ENCODE assay signal across 17 cellular contexts in the genomic region with DNA sequence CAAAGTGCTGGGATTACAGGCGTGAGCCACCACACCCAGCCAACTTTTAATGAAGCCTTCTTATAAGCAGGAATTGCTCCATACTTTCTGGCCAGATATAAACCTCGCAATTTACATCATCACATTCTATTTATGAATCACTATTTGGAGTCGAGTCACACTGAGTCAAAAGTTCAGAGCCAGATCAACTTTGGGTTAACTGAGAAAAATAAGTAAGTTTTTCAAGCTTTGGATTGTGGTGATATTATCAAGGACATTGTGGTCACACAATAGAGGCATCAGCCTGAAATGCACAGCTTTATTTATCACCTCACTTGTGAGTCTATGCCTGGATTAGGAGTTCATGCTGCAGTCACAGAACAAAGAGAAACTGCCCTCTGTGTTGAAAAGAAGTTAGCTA.
DNase-seq lines count a peak whose midpoint lies in the region; ATAC-seq, FAIRE-seq and TF ChIP-seq lines count a peak whose summit lies in the region.
"Had no signal": no experiment of that assay in that cellular context is flagged by ENCODE, and none has a peak within 500 bp of the region (broad histone marks: within the 10 kb centered on the region; RNA-seq: fewer than 3 reads in every experiment).

No MANE protein-coding gene starts in this region.

- H3K27me3 Mint-ChIP-seq in HFFc6 (ENCODE audit: insufficient read depth), result no peaks in the 10 kb centered on the region; the same call in 1 of the 2 replicates
- H3K27me3 Mint-ChIP-seq in astrocyte (ENCODE audit: low read depth, unreplicated experiment), result no peaks in the 10 kb centered on the region
- no peaks in the 10 kb centered on the region for H3K27me3 Mint-ChIP-seq in activated T-helper 17 cell treated with anti-CD3 and anti-CD28 coated beads, Interleukin-2, amount 50 U/mL, for 72 hours
- H3K27me3 Mint-ChIP-seq: activated naive CD4-positive, alpha-beta T cell treated with anti-CD3 and anti-CD28 coated beads, Interleukin-2, amount 50 U/mL, for 24 hours had no signal

- peak overlapping the region; percentile 10; the same call in 1 of the 2 replicates for H3K27ac Mint-ChIP-seq in HFFc6
- H3K27ac Mint-ChIP-seq in astrocyte (ENCODE audit: unreplicated experiment), result no peak overlapping the region
- no peak overlapping the region for H3K27ac Mint-ChIP-seq in activated T-helper 17 cell treated with anti-CD3 and anti-CD28 coated beads, Interleukin-2, amount 50 U/mL, for 72 hours
- H3K27ac Mint-ChIP-seq: activated naive CD4-positive, alpha-beta T cell treated with anti-CD3 and anti-CD28 coated beads, Interleukin-2, amount 50 U/mL, for 24 hours; T-helper 1 cell treated with Interleukin-12 subunit alpha and Interleukin-12 subunit beta and Interleukin-4 antibody, amounts not matched to agents 30 μg/mL and 1 μg/mL, for 36 hours had no signal

- H3K4me3 Mint-ChIP-seq in HFFc6 (no peak overlapping the region), astrocyte (ENCODE audit: unreplicated experiment) (no peak overlapping the region)
- no peak overlapping the region for H3K4me3 Mint-ChIP-seq in activated T-helper 17 cell treated with anti-CD3 and anti-CD28 coated beads, Interleukin-2, amount 50 U/mL, for 72 hours
- H3K4me3 Mint-ChIP-seq: activated naive CD4-positive, alpha-beta T cell treated with anti-CD3 and anti-CD28 coated beads, Interleukin-2, amount 50 U/mL, for 24 hours; T-helper 1 cell treated with Interleukin-12 subunit alpha and Interleukin-12 subunit beta and Interleukin-4 antibody, amounts not matched to agents 30 μg/mL and 1 μg/mL, for 36 hours had no signal

- H3K9me3 ChIP-seq in astrocyte (ENCODE audit: insufficient read depth, low read depth, low read length) (no peaks in the 10 kb centered on the region), heart right ventricle (no peaks in the 10 kb centered on the region)

- 81 to 91% methylated on average over 3 of the region's 3 CpGs for WGBS in heart right ventricle, 2 donors

- H3K4me1 Mint-ChIP-seq in HFFc6 (ENCODE audit: low read depth), result peaks cover 12% of the 10 kb centered on the region
- no peaks in the 10 kb centered on the region for H3K4me1 Mint-ChIP-seq in astrocyte (ENCODE audit: low read depth, unreplicated experiment)
- no peaks in the 10 kb centered on the region for H3K4me1 Mint-ChIP-seq in activated T-helper 17 cell treated with anti-CD3 and anti-CD28 coated beads, Interleukin-2, amount 50 U/mL, for 72 hours
- H3K4me1 Mint-ChIP-seq: activated naive CD4-positive, alpha-beta T cell treated with anti-CD3 and anti-CD28 coated beads, Interleukin-2, amount 50 U/mL, for 24 hours had no signal

- no peak overlapping the region for H3K9ac ChIP-seq in astrocyte (ENCODE audit: low read length)

- no peaks in the 10 kb centered on the region for H3K36me3 ChIP-seq in astrocyte (ENCODE audit: insufficient read depth, low read length)
- peaks cover 0 to 18% (median 0%) of the 10 kb centered on the region in 9 donors for H3K36me3 ChIP-seq in heart right ventricle

- H3K36me3 Mint-ChIP-seq in HFFc6 (ENCODE audit: low read depth) (peaks cover 12% of the 10 kb centered on the region), astrocyte (ENCODE audit: low read depth, unreplicated experiment) (peaks cover 3% of the 10 kb centered on the region)
- H3K36me3 Mint-ChIP-seq in activated T-helper 17 cell treated with anti-CD3 and anti-CD28 coated beads, Interleukin-2, amount 50 U/mL, for 72 hours (ENCODE audit: low read depth), result no peaks in the 10 kb centered on the region
- H3K36me3 Mint-ChIP-seq: activated naive CD4-positive, alpha-beta T cell treated with anti-CD3 and anti-CD28 coated beads, Interleukin-2, amount 50 U/mL, for 24 hours had no signal

- H2AFZ ChIP-seq in astrocyte (ENCODE audit: low read depth, low read length), result no peak overlapping the region

- intact Hi-C loops in heart right ventricle (cut with DNase I), result no loop called here

- CTCF ChIA-PET in AG04449 (lab: Yijun Ruan, JAX), result no interaction called here

- no peak overlapping the region for H3K4me2 ChIP-seq in astrocyte (ENCODE audit: low read length)

- DNase-seq in AG04449 (ENCODE audit: low read depth, low spot score) (peak; percentile 33), HFFc6 (peak; percentile 43), astrocyte (ENCODE audit: low read depth) (peak; percentile 88), fibroblast of villous mesenchyme (ENCODE audit: low read depth) (peak; percentile 61), heart right ventricle (no peak)
- DNase-seq: activated CD4-positive, alpha-beta T cell treated with anti-CD3 and anti-CD28 coated beads for 1 hour; DMS53; erythroblast; NCI-H1930; NCI-H524 treated with DMSO at 0.1 percent for 48 hours; nucleus accumbens; stimulated activated naive CD4-positive, alpha-beta T cell treated with Interleukin-2 at 50 U/mL for 16 hours had no signal

- ATAC-seq in HG03342 (IDR thresholded peaks at IDR 0.05; ENCODE audit: unreplicated experiment), result no peak
- no peak for ATAC-seq in heart right ventricle
- ATAC-seq in GM18909 (IDR thresholded peaks at IDR 0.05; ENCODE audit: poor library complexity, unreplicated experiment), result no peak
- ATAC-seq in activated T-helper 17 cell treated with anti-CD3 and anti-CD28 coated beads, Interleukin-2, amount 50 U/mL, for 72 hours (replicated peaks), result no peak

- H3K27ac ChIP-seq in astrocyte (ENCODE audit: low read depth, low read length) (no peak overlapping the region), heart right ventricle (no peak overlapping the region)

- no peaks in the 10 kb centered on the region for H3K9me3 Mint-ChIP-seq in HFFc6
- H3K9me3 Mint-ChIP-seq in astrocyte (ENCODE audit: unreplicated experiment), result no peaks in the 10 kb centered on the region
- peaks cover 19% of the 10 kb centered on the region for H3K9me3 Mint-ChIP-seq in activated T-helper 17 cell treated with anti-CD3 and anti-CD28 coated beads, Interleukin-2, amount 50 U/mL, for 72 hours

- H3K4me3 ChIP-seq in AG04449 (ENCODE audit: low read depth, low read length) (no peak overlapping the region), astrocyte (ENCODE audit: insufficient read depth, low read depth, low read length) (no peak overlapping the region), fibroblast of villous mesenchyme (ENCODE audit: low read depth, low read length) (no peak overlapping the region), heart right ventricle (no peak overlapping the region)

- H4K20me1 ChIP-seq in astrocyte (ENCODE audit: insufficient read depth, low read length), result no peaks in the 10 kb centered on the region

- FAIRE-seq in astrocyte (lab: Jason Lieb, UNC), result no peak

- TF ChIP-seq CTCF in AG04449 (IDR thresholded peaks at IDR 0.05; ENCODE audit: insufficient read depth, low read length, missing control alignments), result no peak
- TF ChIP-seq CTCF in HFFc6 (IDR thresholded peaks at IDR 0.05), result no peak
- TF ChIP-seq CTCF in astrocyte (IDR thresholded peaks at IDR 0.05; ENCODE audit: insufficient read depth, low read depth, low read length), result no peak
- TF ChIP-seq CTCF in fibroblast of villous mesenchyme (IDR thresholded peaks at IDR 0.05; ENCODE audit: insufficient read depth, low read depth, low read length), result no peak
- no peak for TF ChIP-seq CTCF in heart right ventricle (IDR thresholded peaks at IDR 0.05)

- POLR2A ChIA-PET in AG04449 (lab: Yijun Ruan, JAX), result no interaction called here

- no peaks in the 10 kb centered on the region for H3K79me2 ChIP-seq in astrocyte (ENCODE audit: insufficient read depth, low read length)

- H3K27me3 ChIP-seq in astrocyte (ENCODE audit: insufficient read depth, low read length), result no peaks in the 10 kb centered on the region
- H3K27me3 ChIP-seq in heart right ventricle, result no peaks in the 10 kb centered on the region

- H3K4me1 ChIP-seq in astrocyte (ENCODE audit: insufficient read depth, low read length) (no peaks in the 10 kb centered on the region), heart right ventricle (no peaks in the 10 kb centered on the region)

Comparison
In these comparisons a context has a peak if more than half of its experiments do, and no peak if none do; other contexts are left out.
1. DNase-seq: peak in AG04449 (single experiment), HFFc6 (single experiment), astrocyte (single experiment) and fibroblast of villous mesenchyme (single experiment); none in heart right ventricle (0 of 2).